ENCODE assay signal across 8 cellular contexts in genomic region chr15:70526221-70526973, GRCh38.
DNase-seq lines count a peak whose midpoint lies in the region; ATAC-seq and TF ChIP-seq lines count a peak whose summit lies in the region.

No MANE protein-coding gene starts in this region.

- DNase-seq in AG08395 (ENCODE audit: low spot score) (peak; percentile 87), HFF-Myc (ENCODE audit: extremely low read depth, low read depth) (peak; percentile 85), NCI-H774 (lab: John Stamatoyannopoulos, UW) (peak; percentile 86), dermis blood vessel endothelial cell (peak; percentile 44), lower lobe of right lung (no peak), substantia nigra (lab: John Stamatoyannopoulos, UW) (no peak)
- peak; percentile 27 for DNase-seq in stimulated activated CD8-positive, alpha-beta memory T cell treated with anti-CD3 and anti-CD28 coated beads, Interleukin-4, amount 100 ng/mL, for 48 hours

- H3K36me3 ChIP-seq in lower lobe of right lung: no peaks in the 10 kb centered on the region

- H3K27ac ChIP-seq in lower lobe of right lung: no peak overlapping the region
- H3K27ac ChIP-seq in substantia nigra (ENCODE audit: low read depth, low read length, poor library complexity, severe bottlenecking): no peak overlapping the region

- no peaks in the 10 kb centered on the region for H3K9me3 ChIP-seq in lower lobe of right lung

- intact Hi-C loops in lower lobe of right lung (cut with DNase I): no loop called here

- TF ChIP-seq CTCF in HFF-Myc (IDR thresholded peaks at IDR 0.05; ENCODE audit: low read depth, low read length, missing control alignments): no peak
- no peak for TF ChIP-seq CTCF in lower lobe of right lung (IDR thresholded peaks at IDR 0.05)

- H3K4me3 ChIP-seq in HFF-Myc (replicated peaks; ENCODE audit: low read depth, low read length): no peak overlapping the region; the same call in 1 of the 2 replicates
- H3K4me3 ChIP-seq in lower lobe of right lung: no peak overlapping the region

- peaks cover 16% of the 10 kb centered on the region for H3K4me1 ChIP-seq in lower lobe of right lung

- no peaks in the 10 kb centered on the region for H3K27me3 ChIP-seq in lower lobe of right lung (ENCODE audit: low read depth)

- ATAC-seq in lower lobe of right lung (no peak), HG03095 (IDR thresholded peaks at IDR 0.05; ENCODE audit: unreplicated experiment) (no peak)

Comparison
In these comparisons a context has a peak if more than half of its experiments do, and no peak if none do; other contexts are left out.
1. DNase-seq: peak in AG08395 (single experiment), HFF-Myc (single experiment), NCI-H774 (single experiment), dermis blood vessel endothelial cell (single experiment) and stimulated activated CD8-positive, alpha-beta memory T cell treated with anti-CD3 and anti-CD28 coated beads, Interleukin-4, amount 100 ng/mL, for 48 hours (single experiment); none in lower lobe of right lung (single experiment) and substantia nigra (0 of 49).